ENCODE assay signal across 15 cellular contexts in genomic region chr3:53694051-53694450, GRCh38.
DNase-seq lines count a peak whose midpoint lies in the region; ATAC-seq and TF ChIP-seq lines count a peak whose summit lies in the region.
"Had no signal": no experiment of that assay in that cellular context is flagged by ENCODE, and none has a peak within 500 bp of the region (broad histone marks: within the 10 kb centered on the region; RNA-seq: fewer than 3 reads in every experiment).

No MANE protein-coding gene starts in this region.

- TF ChIP-seq CTCF in lung (IDR thresholded peaks at IDR 0.05; ENCODE audit: control extremely low read depth, extremely low read depth), result no peak
- TF ChIP-seq CTCF in coronary artery (IDR thresholded peaks at IDR 0.05), result no peak
- no peak for TF ChIP-seq CTCF in body of pancreas (IDR thresholded peaks at IDR 0.05)

- no peak overlapping the region for H3K4me3 ChIP-seq in lung
- H3K4me3 ChIP-seq in coronary artery, result no peak overlapping the region
- H3K4me3 ChIP-seq in body of pancreas, result no peak overlapping the region
- H3K4me3 ChIP-seq: GM12878 had no signal

- H3K27ac ChIP-seq in lung (ENCODE audit: low read depth in 1 of 2, low read length in 1 of 2), result no peak overlapping the region
- no peak overlapping the region for H3K27ac ChIP-seq in coronary artery
- H3K27ac ChIP-seq in body of pancreas, result no peak overlapping the region
- H3K27ac ChIP-seq: C4-2B, HL-60 had no signal

- TF ChIP-seq POLR2A in body of pancreas (IDR thresholded peaks at IDR 0.05), result no peak

- no peak for DNase-seq in activated CD4-positive, alpha-beta memory T cell treated with anti-CD3 and anti-CD28 coated beads, Interleukin-2, amount 10 ng/mL, durations not matched to agents 7 days and 5 days
- DNase-seq in activated CD4-positive, alpha-beta memory T cell treated with anti-CD3 and anti-CD28 coated beads for 36 hours, result no peak
- DNase-seq in ecto neural progenitor cell (ENCODE audit: low spot score) (peak; percentile 38), lung (ENCODE audit: low spot score) (peak; percentile 11), AG08396 (ENCODE audit: low spot score) (no peak), coronary artery (ENCODE audit: low spot score) (no peak), body of pancreas (no peak)
- DNase-seq in stimulated activated naive CD8-positive, alpha-beta T cell treated with anti-CD3 and anti-CD28 coated beads, Interleukin-15, Interleukin-2, amounts not matched to agents 100 U/mL and 50 U/mL, for 24 hours, result no peak
- DNase-seq: ACHN; BE2C; CD4-positive, alpha-beta memory T cell; DMS79 had no signal

- 82 to 84% methylated on average over 4 of the region's 4 CpGs for WGBS in lung, 2 donors
- WGBS in body of pancreas, 2 donors, result 72 to 73% methylated on average over 3 to 4 of the region's 4 CpGs

- no peak for ATAC-seq in lung (ENCODE audit: insufficient read depth, low FRiP score)
- ATAC-seq in stimulated activated naive CD8-positive, alpha-beta T cell treated with anti-CD3 and anti-CD28 coated beads, Interleukin-15, Interleukin-2, amounts not matched to agents 100 U/mL and 50 U/mL, for 24 hours, result peak; percentile 14
- ATAC-seq in body of pancreas, result no peak
- ATAC-seq: GM12878 had no signal

- H3K4me1 ChIP-seq in lung (ENCODE audit: control insufficient read depth in 2 of 2, insufficient read depth in 2 of 2, low read length in 2 of 2), result no peaks in the 10 kb centered on the region
- no peaks in the 10 kb centered on the region for H3K4me1 ChIP-seq in body of pancreas
- H3K4me1 ChIP-seq: BE2C had no signal

- POLR2A ChIA-PET in activated CD4-positive, alpha-beta memory T cell treated with anti-CD3 and anti-CD28 coated beads, Interleukin-2, amount 10 ng/mL, durations not matched to agents 7 days and 5 days (lab: Charles Lee), result no interaction called here
- POLR2A ChIA-PET in activated CD4-positive, alpha-beta memory T cell treated with anti-CD3 and anti-CD28 coated beads for 36 hours (lab: Charles Lee), result no interaction called here

- H3K27ac Mint-ChIP-seq in activated CD4-positive, alpha-beta memory T cell treated with anti-CD3 and anti-CD28 coated beads, Interleukin-2, amount 10 ng/mL, durations not matched to agents 7 days and 5 days, result peak overlapping the region; percentile 78
- no peak overlapping the region for H3K27ac Mint-ChIP-seq in activated CD4-positive, alpha-beta memory T cell treated with anti-CD3 and anti-CD28 coated beads for 36 hours
- H3K27ac Mint-ChIP-seq: CD4-positive, alpha-beta memory T cell had no signal

- no peaks in the 10 kb centered on the region for H3K27me3 ChIP-seq in lung (ENCODE audit: control insufficient read depth, insufficient read depth)
- no peaks in the 10 kb centered on the region for H3K27me3 ChIP-seq in body of pancreas
- H3K27me3 ChIP-seq: BE2C had no signal

- peaks cover 7% of the 10 kb centered on the region for H3K36me3 Mint-ChIP-seq in activated CD4-positive, alpha-beta memory T cell treated with anti-CD3 and anti-CD28 coated beads, Interleukin-2, amount 10 ng/mL, durations not matched to agents 7 days and 5 days (ENCODE audit: low read depth)
- no peaks in the 10 kb centered on the region for H3K36me3 Mint-ChIP-seq in activated CD4-positive, alpha-beta memory T cell treated with anti-CD3 and anti-CD28 coated beads for 36 hours
- H3K36me3 Mint-ChIP-seq: CD4-positive, alpha-beta memory T cell had no signal

- no peaks in the 10 kb centered on the region for H3K36me3 ChIP-seq in lung (ENCODE audit: control insufficient read depth in 2 of 2, insufficient read depth in 2 of 2, low read length in 2 of 2)
- no peaks in the 10 kb centered on the region for H3K36me3 ChIP-seq in body of pancreas (replicated peaks in 1 of 2; ENCODE audit: insufficient read depth in 1 of 2, low read depth in 2 of 2)
- H3K36me3 ChIP-seq: BE2C had no signal

- H3K4me3 Mint-ChIP-seq in activated CD4-positive, alpha-beta memory T cell treated with anti-CD3 and anti-CD28 coated beads, Interleukin-2, amount 10 ng/mL, durations not matched to agents 7 days and 5 days, result no peak overlapping the region
- no peak overlapping the region for H3K4me3 Mint-ChIP-seq in activated CD4-positive, alpha-beta memory T cell treated with anti-CD3 and anti-CD28 coated beads for 36 hours
- H3K4me3 Mint-ChIP-seq: CD4-positive, alpha-beta memory T cell had no signal

- H3K4me1 Mint-ChIP-seq in activated CD4-positive, alpha-beta memory T cell treated with anti-CD3 and anti-CD28 coated beads, Interleukin-2, amount 10 ng/mL, durations not matched to agents 7 days and 5 days, result peaks cover 41% of the 10 kb centered on the region
- H3K4me1 Mint-ChIP-seq in activated CD4-positive, alpha-beta memory T cell treated with anti-CD3 and anti-CD28 coated beads for 36 hours (ENCODE audit: low read depth), result no peaks in the 10 kb centered on the region

- H3K9me3 ChIP-seq in lung (ENCODE audit: control insufficient read depth in 2 of 2, insufficient read depth in 1 of 2, low read length in 1 of 2) (no peaks in the 10 kb centered on the region), body of pancreas (no peaks in the 10 kb centered on the region)
- H3K9me3 ChIP-seq: BE2C had no signal

- no peaks in the 10 kb centered on the region for H3K9me3 Mint-ChIP-seq in activated CD4-positive, alpha-beta memory T cell treated with anti-CD3 and anti-CD28 coated beads, Interleukin-2, amount 10 ng/mL, durations not matched to agents 7 days and 5 days
- no peaks in the 10 kb centered on the region for H3K9me3 Mint-ChIP-seq in activated CD4-positive, alpha-beta memory T cell treated with anti-CD3 and anti-CD28 coated beads for 36 hours

- H3K27me3 Mint-ChIP-seq in activated CD4-positive, alpha-beta memory T cell treated with anti-CD3 and anti-CD28 coated beads, Interleukin-2, amount 10 ng/mL, durations not matched to agents 7 days and 5 days, result peaks cover 11% of the 10 kb centered on the region
- peaks cover 5% of the 10 kb centered on the region for H3K27me3 Mint-ChIP-seq in activated CD4-positive, alpha-beta memory T cell treated with anti-CD3 and anti-CD28 coated beads for 36 hours

- intact Hi-C loops in activated CD4-positive, alpha-beta memory T cell treated with anti-CD3 and anti-CD28 coated beads for 36 hours (cut with micrococcal nuclease), result no loop called here
- intact Hi-C loops in body of pancreas (cut with DNase I), result no loop called here

- CTCF ChIA-PET in activated CD4-positive, alpha-beta memory T cell treated with anti-CD3 and anti-CD28 coated beads, Interleukin-2, amount 10 ng/mL, durations not matched to agents 7 days and 5 days (lab: Charles Lee), result no interaction called here
- CTCF ChIA-PET in activated CD4-positive, alpha-beta memory T cell treated with anti-CD3 and anti-CD28 coated beads for 36 hours (lab: Charles Lee), result no interaction called here

Comparison
In these comparisons a context has a peak if more than half of its experiments do, and no peak if none do; other contexts are left out.
1. DNase-seq: peak in ecto neural progenitor cell (single experiment) and lung (single experiment); none in activated CD4-positive, alpha-beta memory T cell treated with anti-CD3 and anti-CD28 coated beads, Interleukin-2, amount 10 ng/mL, durations not matched to agents 7 days and 5 days (single experiment), activated CD4-positive, alpha-beta memory T cell treated with anti-CD3 and anti-CD28 coated beads for 36 hours (single experiment), stimulated activated naive CD8-positive, alpha-beta T cell treated with anti-CD3 and anti-CD28 coated beads, Interleukin-15, Interleukin-2, amounts not matched to agents 100 U/mL and 50 U/mL, for 24 hours (single experiment), AG08396 (single experiment), coronary artery (single experiment) and body of pancreas (0 of 4).